Comparison of ENCODE assay signal across 14 cellular contexts in genomic region chr18:77001041-77001440, GRCh38.
DNase-seq lines count a peak whose midpoint lies in the region; ATAC-seq and TF ChIP-seq lines count a peak whose summit lies in the region.
"Had no signal": no experiment of that assay in that cellular context is flagged by ENCODE, and none has a peak within 500 bp of the region (broad histone marks: within the 10 kb centered on the region; RNA-seq: fewer than 3 reads in every experiment).

No MANE protein-coding gene starts in this region.

- H3F3A ChIP-seq in GM23248 (ENCODE audit: insufficient read depth): no peaks in the 10 kb centered on the region

- H3K27ac ChIP-seq in GM23248 (no peak overlapping the region), Panc1 (ENCODE audit: low read length) (no peak overlapping the region), layer of hippocampus (ENCODE audit: low read depth, low read length) (peak overlapping the region; percentile 25), substantia nigra (ENCODE audit: low read depth, low read length, poor library complexity, severe bottlenecking) (peak overlapping the region; percentile 24), brain microvascular endothelial cell (no peak overlapping the region)
- H3K27ac ChIP-seq: adrenal gland, C4-2B, parathyroid adenoma, stomach, upper lobe of left lung, VCaP had no signal

- no peak overlapping the region; the same call in 1 of the 2 replicates for H3K9ac ChIP-seq in GM23248
- H3K9ac ChIP-seq: parathyroid adenoma had no signal

- WGBS in GM23248 (ENCODE audit: low coverage in 1 of 2, low lambda C conversion rate in 2 of 2, missing lambda C conversion rate in 2 of 2), 2 experiments: 65 to 83% methylated on average over 14 to 19 of the region's 19 CpGs

- H3K4me1 ChIP-seq in GM23248 (ENCODE audit: insufficient read depth) (no peaks in the 10 kb centered on the region), Panc1 (ENCODE audit: control insufficient read depth, insufficient read depth, low read length) (peaks cover 8% of the 10 kb centered on the region; the same call in 1 of the 2 replicates)
- H3K4me1 ChIP-seq: HAP-1 had no signal

- CTCF ChIA-PET in Panc1 (lab: Charles Lee): interaction anchor here (0.7 to 2.0 kb wide), 7 partner anchors 8 to 210 kb away, joined by 3 to 13 read pairs (median 4); no protein-coding TSS in a partner anchor

- in situ Hi-C loops in GM23248 (cut with MboI) (no loop called here), Panc1 (cut with HindIII; ENCODE audit: low pct_unique_long_range_greater_than_20kb, low sequenced_read_pairs) (no loop called here), brain microvascular endothelial cell (cut with HindIII; ENCODE audit: low pct_ligation_motif_present, low sequenced_read_pairs) (no loop called here)

- peak overlapping the region; percentile 78 for H3K4me2 ChIP-seq in GM23248 (ENCODE audit: unreplicated experiment)

- DNase-seq in GM23248: no peak
- DNase-seq in Panc1 (ENCODE audit: low read depth, low spot score): no peak
- no peak for DNase-seq in substantia nigra (lab: John Stamatoyannopoulos, UW)
- no peak for DNase-seq in DMS 273 (lab: John Stamatoyannopoulos, UW; ENCODE audit: unreplicated experiment)
- no peak for DNase-seq in brain microvascular endothelial cell
- no peak for DNase-seq in cerebellar cortex (ENCODE audit: low spot score)

- H3K27me3 ChIP-seq in GM23248 (replicated peaks; ENCODE audit: insufficient read depth) (peaks cover 12% of the 10 kb centered on the region; the same call in 1 of the 2 replicates), Panc1 (ENCODE audit: control insufficient read depth, insufficient read depth, low read length) (no peaks in the 10 kb centered on the region), layer of hippocampus (ENCODE audit: control insufficient read depth, insufficient read depth, low read length) (no peaks in the 10 kb centered on the region), brain microvascular endothelial cell (replicated peaks) (no peaks in the 10 kb centered on the region)
- H3K27me3 ChIP-seq: adrenal gland, stomach, upper lobe of left lung had no signal

- peak overlapping the region; percentile 86 for H2AFZ ChIP-seq in GM23248
- H2AFZ ChIP-seq: parathyroid adenoma had no signal

- intact Hi-C loops in Panc1 (cut with micrococcal nuclease; ENCODE audit: unreplicated experiment): loop anchor here (2.0 kb wide), 2 partner anchors 212 to 652 kb away; no protein-coding TSS in a partner anchor

- H3K79me2 ChIP-seq in GM23248 (ENCODE audit: insufficient read depth): no peaks in the 10 kb centered on the region

- POLR2A ChIA-PET in Panc1 (lab: Charles Lee): interaction anchor here (0.6 kb wide), 1 partner anchor 26 kb away, joined by 3 read pairs; no protein-coding TSS in a partner anchor

- ATAC-seq in Panc1: peak; percentile 13; the same call in 1 of the 2 replicates

- no peak overlapping the region for H3K4me3 ChIP-seq in GM23248
- H3K4me3 ChIP-seq in Panc1 (ENCODE audit: low read depth in 2 of 2, low read length in 2 of 2): no peak overlapping the region
- no peak overlapping the region for H3K4me3 ChIP-seq in brain microvascular endothelial cell (ENCODE audit: low read depth, low read length)
- H3K4me3 ChIP-seq: adrenal gland, HAP-1, upper lobe of left lung had no signal

- no peaks in the 10 kb centered on the region for H4K20me1 ChIP-seq in GM23248 (ENCODE audit: insufficient read depth)

- H3K9me3 ChIP-seq in GM23248 (ENCODE audit: low read depth) (no peaks in the 10 kb centered on the region), Panc1 (ENCODE audit: control insufficient read depth, insufficient read depth, low read depth, low read length) (no peaks in the 10 kb centered on the region)
- H3K9me3 ChIP-seq: adrenal gland, HAP-1, stomach, upper lobe of left lung had no signal

- H3K9me2 ChIP-seq in GM23248 (ENCODE audit: insufficient read depth): no peaks in the 10 kb centered on the region

- BruUV-seq in Panc1 (replicated peaks; lab: Mats Ljungman, UMichigan): no TSS peak

- no peaks in the 10 kb centered on the region for H3K36me3 ChIP-seq in GM23248 (ENCODE audit: low read depth)
- H3K36me3 ChIP-seq in Panc1 (ENCODE audit: control insufficient read depth, insufficient read depth, low read length): no peaks in the 10 kb centered on the region
- no peaks in the 10 kb centered on the region for H3K36me3 ChIP-seq in brain microvascular endothelial cell (replicated peaks)
- H3K36me3 ChIP-seq: adrenal gland, HAP-1, upper lobe of left lung had no signal

- no peak for TF ChIP-seq CTCF in Panc1 (IDR thresholded peaks at IDR 0.05)
- no peak for TF ChIP-seq CTCF in brain microvascular endothelial cell (IDR thresholded peaks at IDR 0.05; ENCODE audit: low read depth, low read length, missing control alignments)

Comparison
In these comparisons a context has a peak if more than half of its experiments do, and no peak if none do; other contexts are left out.
1. H3K27ac ChIP-seq: peak in layer of hippocampus (single experiment) and substantia nigra (single experiment); none in GM23248 (single experiment), Panc1 (single experiment) and brain microvascular endothelial cell (single experiment).